Comparison of ENCODE assay signal across 1 cellular context in genomic region chr16:11283820-11284248, GRCh38.
TF ChIP-seq lines count a peak whose summit lies in the region.

No MANE protein-coding gene starts in this region.

TF ChIP-seq in HepG2, 621 proteins besides CTCF, POLR2A, EP300 and RAD21 (continues in another document):
- no peak for TF ChIP-seq ZNF24 (IDR thresholded peaks at IDR 0.05)
- no peak for TF ChIP-seq DNMT3B (CRISPR knock-in tag; conservative IDR thresholded peaks at IDR 0.05)
- TF ChIP-seq SP4 (CRISPR knock-in tag; IDR thresholded peaks at IDR 0.05) = peak; percentile 59; the same call in 1 of the 2 replicates
- no peak for TF ChIP-seq GLI4 (CRISPR knock-in tag; IDR thresholded peaks at IDR 0.05; ENCODE audit: borderline replicate concordance)
- no peak for TF ChIP-seq ZNF280D (CRISPR knock-in tag; IDR thresholded peaks at IDR 0.05)
- no peak for TF ChIP-seq ZFP41 (CRISPR knock-in tag; IDR thresholded peaks at IDR 0.05; ENCODE audit: borderline replicate concordance)
- no peak for TF ChIP-seq RBM22 (optimal IDR thresholded peaks at IDR 0.05; ENCODE audit: low read length)
- no peak; the same call in 1 of the 2 replicates for TF ChIP-seq MYPOP (CRISPR knock-in tag; IDR thresholded peaks at IDR 0.05)
- TF ChIP-seq, protein P1, sequence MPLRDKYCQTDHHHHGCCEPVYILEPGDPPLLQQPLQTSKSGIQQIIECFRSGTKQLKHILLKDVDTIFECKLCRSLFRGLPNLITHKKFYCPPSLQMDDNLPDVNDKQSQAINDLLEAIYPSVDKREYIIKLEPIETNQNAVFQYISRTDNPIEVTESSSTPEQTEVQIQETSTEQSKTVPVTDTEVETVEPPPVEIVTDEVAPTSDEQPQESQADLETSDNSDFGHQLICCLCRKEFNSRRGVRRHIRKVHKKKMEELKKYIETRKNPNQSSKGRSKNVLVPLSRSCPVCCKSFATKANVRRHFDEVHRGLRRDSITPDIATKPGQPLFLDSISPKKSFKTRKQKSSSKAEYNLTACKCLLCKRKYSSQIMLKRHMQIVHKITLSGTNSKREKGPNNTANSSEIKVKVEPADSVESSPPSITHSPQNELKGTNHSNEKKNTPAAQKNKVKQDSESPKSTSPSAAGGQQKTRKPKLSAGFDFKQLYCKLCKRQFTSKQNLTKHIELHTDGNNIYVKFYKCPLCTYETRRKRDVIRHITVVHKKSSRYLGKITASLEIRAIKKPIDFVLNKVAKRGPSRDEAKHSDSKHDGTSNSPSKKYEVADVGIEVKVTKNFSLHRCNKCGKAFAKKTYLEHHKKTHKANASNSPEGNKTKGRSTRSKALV (CRISPR knock-in tag; IDR thresholded peaks at IDR 0.05) = no peak
- TF ChIP-seq, protein P2, sequence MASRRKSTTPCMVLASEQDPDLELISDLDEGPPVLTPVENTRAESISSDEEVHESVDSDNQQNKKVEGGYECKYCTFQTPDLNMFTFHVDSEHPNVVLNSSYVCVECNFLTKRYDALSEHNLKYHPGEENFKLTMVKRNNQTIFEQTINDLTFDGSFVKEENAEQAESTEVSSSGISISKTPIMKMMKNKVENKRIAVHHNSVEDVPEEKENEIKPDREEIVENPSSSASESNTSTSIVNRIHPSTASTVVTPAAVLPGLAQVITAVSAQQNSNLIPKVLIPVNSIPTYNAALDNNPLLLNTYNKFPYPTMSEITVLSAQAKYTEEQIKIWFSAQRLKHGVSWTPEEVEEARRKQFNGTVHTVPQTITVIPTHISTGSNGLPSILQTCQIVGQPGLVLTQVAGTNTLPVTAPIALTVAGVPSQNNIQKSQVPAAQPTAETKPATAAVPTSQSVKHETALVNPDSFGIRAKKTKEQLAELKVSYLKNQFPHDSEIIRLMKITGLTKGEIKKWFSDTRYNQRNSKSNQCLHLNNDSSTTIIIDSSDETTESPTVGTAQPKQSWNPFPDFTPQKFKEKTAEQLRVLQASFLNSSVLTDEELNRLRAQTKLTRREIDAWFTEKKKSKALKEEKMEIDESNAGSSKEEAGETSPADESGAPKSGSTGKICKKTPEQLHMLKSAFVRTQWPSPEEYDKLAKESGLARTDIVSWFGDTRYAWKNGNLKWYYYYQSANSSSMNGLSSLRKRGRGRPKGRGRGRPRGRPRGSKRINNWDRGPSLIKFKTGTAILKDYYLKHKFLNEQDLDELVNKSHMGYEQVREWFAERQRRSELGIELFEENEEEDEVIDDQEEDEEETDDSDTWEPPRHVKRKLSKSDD (CRISPR knock-in tag; IDR thresholded peaks at IDR 0.05; ENCODE audit: low read depth) = no peak
- TF ChIP-seq ZSCAN22 (CRISPR knock-in tag; IDR thresholded peaks at IDR 0.05) = no peak
- TF ChIP-seq CCDC6 (CRISPR knock-in tag; IDR thresholded peaks at IDR 0.05) = no peak
- TF ChIP-seq ZNF33B (CRISPR knock-in tag; IDR thresholded peaks at IDR 0.05) = no peak
- TF ChIP-seq SALL2 (CRISPR knock-in tag; IDR thresholded peaks at IDR 0.05) = no peak
- no peak; the same call in 1 of the 2 replicates for TF ChIP-seq SOX5 (CRISPR knock-in tag; IDR thresholded peaks at IDR 0.05; ENCODE audit: borderline replicate concordance)
- TF ChIP-seq CEBPZ (IDR thresholded peaks at IDR 0.05; ENCODE audit: low read length) = no peak
- peak; percentile 60; the same call in 1 of the 2 replicates for TF ChIP-seq SALL1 (CRISPR knock-in tag; IDR thresholded peaks at IDR 0.05)
- TF ChIP-seq AHR (CRISPR knock-in tag; IDR thresholded peaks at IDR 0.05) = no peak
- TF ChIP-seq ZSCAN5A (CRISPR knock-in tag; IDR thresholded peaks at IDR 0.05; ENCODE audit: borderline replicate concordance) = no peak
- no peak for TF ChIP-seq SMARCE1 (IDR thresholded peaks at IDR 0.05; ENCODE audit: borderline replicate concordance)
- no peak for TF ChIP-seq TOPORS (CRISPR knock-in tag; IDR thresholded peaks at IDR 0.05)
- no peak for TF ChIP-seq NRL (CRISPR knock-in tag; IDR thresholded peaks at IDR 0.05; ENCODE audit: borderline replicate concordance)
- TF ChIP-seq, protein P3, sequence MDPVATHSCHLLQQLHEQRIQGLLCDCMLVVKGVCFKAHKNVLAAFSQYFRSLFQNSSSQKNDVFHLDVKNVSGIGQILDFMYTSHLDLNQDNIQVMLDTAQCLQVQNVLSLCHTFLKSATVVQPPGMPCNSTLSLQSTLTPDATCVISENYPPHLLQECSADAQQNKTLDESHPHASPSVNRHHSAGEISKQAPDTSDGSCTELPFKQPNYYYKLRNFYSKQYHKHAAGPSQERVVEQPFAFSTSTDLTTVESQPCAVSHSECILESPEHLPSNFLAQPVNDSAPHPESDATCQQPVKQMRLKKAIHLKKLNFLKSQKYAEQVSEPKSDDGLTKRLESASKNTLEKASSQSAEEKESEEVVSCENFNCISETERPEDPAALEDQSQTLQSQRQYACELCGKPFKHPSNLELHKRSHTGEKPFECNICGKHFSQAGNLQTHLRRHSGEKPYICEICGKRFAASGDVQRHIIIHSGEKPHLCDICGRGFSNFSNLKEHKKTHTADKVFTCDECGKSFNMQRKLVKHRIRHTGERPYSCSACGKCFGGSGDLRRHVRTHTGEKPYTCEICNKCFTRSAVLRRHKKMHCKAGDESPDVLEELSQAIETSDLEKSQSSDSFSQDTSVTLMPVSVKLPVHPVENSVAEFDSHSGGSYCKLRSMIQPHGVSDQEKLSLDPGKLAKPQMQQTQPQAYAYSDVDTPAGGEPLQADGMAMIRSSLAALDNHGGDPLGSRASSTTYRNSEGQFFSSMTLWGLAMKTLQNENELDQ (CRISPR knock-in tag; IDR thresholded peaks at IDR 0.05; ENCODE audit: borderline replicate concordance) = peak; percentile 66; the same call in 1 of the 2 replicates
- TF ChIP-seq RERE (CRISPR knock-in tag; IDR thresholded peaks at IDR 0.05; ENCODE audit: low read depth) = no peak
- 0 out of 2 replicates have a peak, but pooled peaks have one; percentile 40 for TF ChIP-seq ZMYM2 (CRISPR knock-in tag; IDR thresholded peaks at IDR 0.05)
- TF ChIP-seq TGIF2 (CRISPR knock-in tag; IDR thresholded peaks at IDR 0.05) = no peak
- peak; percentile 43; the same call in 1 of the 2 replicates for TF ChIP-seq MED1 (CRISPR knock-in tag; IDR thresholded peaks at IDR 0.05)
- TF ChIP-seq TBL1XR1 (IDR thresholded peaks at IDR 0.05; ENCODE audit: borderline replicate concordance, low read length, partially characterized antibody) = no peak
- TF ChIP-seq ZKSCAN5 (CRISPR knock-in tag; IDR thresholded peaks at IDR 0.05) = no peak
- no peak for TF ChIP-seq JARID2 (CRISPR knock-in tag; IDR thresholded peaks at IDR 0.05; ENCODE audit: insufficient replicate concordance)
- no peak; the same call in 1 of the 2 replicates for TF ChIP-seq GABPB1 (CRISPR knock-in tag; IDR thresholded peaks at IDR 0.05)
- no peak for TF ChIP-seq AGO2 (optimal IDR thresholded peaks at IDR 0.05; ENCODE audit: low read depth, low read length)
- no peak for TF ChIP-seq ISX (CRISPR knock-in tag; conservative IDR thresholded peaks at IDR 0.05)
- no peak for TF ChIP-seq FOXK2 (IDR thresholded peaks at IDR 0.05)
- no peak for TF ChIP-seq ZC3H13 (CRISPR knock-in tag; IDR thresholded peaks at IDR 0.05)
- no peak for TF ChIP-seq CENPBD1 (CRISPR knock-in tag; IDR thresholded peaks at IDR 0.05; ENCODE audit: borderline replicate concordance, low read depth)
